In the genomic region with DNA sequence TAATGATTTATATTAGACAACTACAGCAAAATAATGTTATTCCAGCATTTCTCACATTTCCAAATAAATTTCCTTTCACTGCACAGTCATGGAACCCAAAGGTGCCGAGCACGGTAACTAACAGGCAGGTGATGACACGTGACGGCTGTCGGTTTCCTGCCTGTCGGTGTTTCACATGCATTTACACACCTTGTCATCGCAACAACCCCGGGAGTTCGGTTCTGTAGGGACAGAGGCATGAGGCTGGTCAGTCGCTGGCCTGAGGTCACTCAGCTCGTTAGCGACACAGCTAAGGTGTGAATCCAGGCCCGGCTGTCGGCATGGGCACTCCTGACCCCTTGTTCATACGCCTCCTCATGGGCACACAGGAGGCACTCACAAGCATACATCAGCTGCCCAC, we compare ENCODE assay signal across 26 cellular contexts.
"Had no signal": no experiment of that assay in that cellular context is flagged by ENCODE, and none has a peak within 500 bp of the region (broad histone marks: within the 10 kb centered on the region; RNA-seq: fewer than 3 reads in every experiment).

No MANE protein-coding gene starts in this region.

- H3K27me3 Mint-ChIP-seq: activated B cell treated with CpG ODN at 0.5 μM for 24 hours; activated CD4-positive, alpha-beta T cell treated with anti-CD3 and anti-CD28 coated beads, Interleukin-2, amount 10 ng/mL, durations not matched to agents 24 days and 14 days; activated CD8-positive, alpha-beta memory T cell treated with anti-CD3 and anti-CD28 coated beads, Interleukin-2, amount 10 ng/mL, durations not matched to agents 7 days and 5 days; activated naive CD4-positive, alpha-beta T cell treated with anti-CD3 and anti-CD28 coated beads, Interleukin-2, amount 50 U/mL, for 24 hours; activated T-cell treated with anti-CD3 and anti-CD28 coated beads, Interleukin-2, amount 50 U/mL, for 24 hours; T-helper 17 cell had no signal

- H3K36me3 Mint-ChIP-seq: activated CD8-positive, alpha-beta memory T cell treated with anti-CD3 and anti-CD28 coated beads, Interleukin-2, amount 10 ng/mL, durations not matched to agents 7 days and 5 days had no signal

- H3K27me3 ChIP-seq: ascending aorta, body of pancreas, Peyer's patch had no signal

- H3K4me3 Mint-ChIP-seq: activated B cell treated with CpG ODN at 0.5 μM for 24 hours; activated CD4-positive, alpha-beta T cell treated with anti-CD3 and anti-CD28 coated beads, Interleukin-2, amount 10 ng/mL, durations not matched to agents 24 days and 14 days; activated CD8-positive, alpha-beta memory T cell treated with anti-CD3 and anti-CD28 coated beads, Interleukin-2, amount 10 ng/mL, durations not matched to agents 7 days and 5 days; activated naive CD4-positive, alpha-beta T cell treated with anti-CD3 and anti-CD28 coated beads, Interleukin-2, amount 50 U/mL, for 24 hours; activated T-cell treated with anti-CD3 and anti-CD28 coated beads, Interleukin-2, amount 50 U/mL, for 24 hours; activated T-helper 1 cell treated with anti-CD3 and anti-CD28 coated beads, Interleukin-12 subunit alpha, Interleukin-12 subunit beta, Interleukin-2, Interleukin-4 antibody, amounts not matched to agents 30 ng/mL and 10 ng/mL and 1 ng/mL, durations not matched to agents 14 hours and 24 hours and 36 hours; T-helper 17 cell had no signal

- H3K27ac ChIP-seq: body of pancreas, Peyer's patch had no signal

- H3K4me1 Mint-ChIP-seq: activated B cell treated with CpG ODN at 0.5 μM for 24 hours; activated CD8-positive, alpha-beta memory T cell treated with anti-CD3 and anti-CD28 coated beads, Interleukin-2, amount 10 ng/mL, durations not matched to agents 7 days and 5 days had no signal

- H3K9me3 Mint-ChIP-seq: activated B cell treated with CpG ODN at 0.5 μM for 24 hours; activated CD4-positive, alpha-beta T cell treated with anti-CD3 and anti-CD28 coated beads, Interleukin-2, amount 10 ng/mL, durations not matched to agents 24 days and 14 days; activated naive CD4-positive, alpha-beta T cell treated with anti-CD3 and anti-CD28 coated beads, Interleukin-2, amount 50 U/mL, for 24 hours; activated T-cell treated with anti-CD3 and anti-CD28 coated beads, Interleukin-2, amount 50 U/mL, for 24 hours; activated T-helper 1 cell treated with anti-CD3 and anti-CD28 coated beads, Interleukin-12 subunit alpha, Interleukin-12 subunit beta, Interleukin-2, Interleukin-4 antibody, amounts not matched to agents 30 ng/mL and 10 ng/mL and 1 ng/mL, durations not matched to agents 14 hours and 24 hours and 36 hours had no signal

- H3K4me3 ChIP-seq: ascending aorta, body of pancreas, K562, Peyer's patch had no signal

- H3K27ac Mint-ChIP-seq: activated B cell treated with CpG ODN at 0.5 μM for 24 hours; activated CD4-positive, alpha-beta T cell treated with anti-CD3 and anti-CD28 coated beads, Interleukin-2, amount 10 ng/mL, durations not matched to agents 24 days and 14 days; activated CD8-positive, alpha-beta memory T cell treated with anti-CD3 and anti-CD28 coated beads, Interleukin-2, amount 10 ng/mL, durations not matched to agents 7 days and 5 days; activated naive CD4-positive, alpha-beta T cell treated with anti-CD3 and anti-CD28 coated beads, Interleukin-2, amount 50 U/mL, for 24 hours; activated T-helper 1 cell treated with anti-CD3 and anti-CD28 coated beads, Interleukin-12 subunit alpha, Interleukin-12 subunit beta, Interleukin-2, Interleukin-4 antibody, amounts not matched to agents 30 ng/mL and 10 ng/mL and 1 ng/mL, durations not matched to agents 14 hours and 24 hours and 36 hours had no signal

- H3K9me3 ChIP-seq: ascending aorta, body of pancreas, Peyer's patch had no signal

- ATAC-seq: activated CD8-positive, alpha-beta memory T cell treated with anti-CD3 and anti-CD28 coated beads, Interleukin-2, amount 10 ng/mL, durations not matched to agents 7 days and 5 days; body of pancreas; K562; T-helper 17 cell had no signal

- DNase-seq: activated B cell treated with CpG ODN at 0.5 μM for 24 hours; activated CD4-positive, alpha-beta T cell treated with anti-CD3 and anti-CD28 coated beads for 1 hour; activated CD4-positive, alpha-beta T cell treated with anti-CD3 and anti-CD28 coated beads, Interleukin-2, amount 10 ng/mL, durations not matched to agents 24 days and 14 days; activated CD4-positive, alpha-beta T cell treated with anti-CD3 and anti-CD28 coated beads, Interleukin-2, amount 50 U/mL, for 48 hours; activated CD8-positive, alpha-beta memory T cell treated with anti-CD3 and anti-CD28 coated beads, Interleukin-2, amount 10 ng/mL, durations not matched to agents 7 days and 5 days; activated effector memory CD4-positive, alpha-beta T cell treated with Interleukin-2 at 50 U/mL for 16 hours; activated naive CD4-positive, alpha-beta T cell; activated T-cell treated with anti-CD3 and anti-CD28 coated beads, Interleukin-2, amount 50 U/mL, for 24 hours; body of pancreas; Karpas-422; MM.1S; NCI-H1105 treated with DMSO at 0.1 percent for 48 hours; NCI-H1436 treated with DMSO at 0.1 percent for 48 hours; NCI-H187; NCI-H2081; NCI-H510A treated with DMSO at 0.1 percent for 48 hours; NCI-H69; NK-92 treated with Interleukin-12 subunit alpha and Interleukin-12 subunit beta, amount 100 ng/mL, for 24 hours; Peyer's patch; SHP77 treated with DMSO at 0.1 percent for 48 hours; T-helper 17 cell; T1000 had no signal
